ENCODE assay signal across 24 cellular contexts in the genomic region with DNA sequence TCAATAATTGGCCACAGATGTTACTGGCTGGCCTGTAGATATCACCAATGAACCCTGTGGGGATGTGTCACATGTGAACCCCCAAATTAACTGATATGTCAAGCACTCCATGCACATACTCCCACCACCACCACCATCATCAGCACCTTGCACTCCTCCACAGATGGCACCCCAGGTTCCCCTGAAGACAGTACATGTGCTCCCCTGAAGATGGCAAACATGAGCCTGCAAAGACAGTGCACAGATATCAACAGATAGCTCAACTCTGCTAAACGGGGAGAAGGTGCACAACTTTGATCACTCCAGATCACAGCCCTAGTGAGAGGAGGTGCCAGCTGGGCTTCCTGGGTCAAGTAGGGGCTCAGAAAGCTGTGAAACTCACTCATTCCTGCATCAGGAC.
DNase-seq lines count a peak whose midpoint lies in the region; ATAC-seq and TF ChIP-seq lines count a peak whose summit lies in the region.
"Had no signal": no experiment of that assay in that cellular context is flagged by ENCODE, and none has a peak within 500 bp of the region (broad histone marks: within the 10 kb centered on the region; RNA-seq: fewer than 3 reads in every experiment).

No MANE protein-coding gene starts in this region.

- no peaks in the 10 kb centered on the region for H3K9me3 Mint-ChIP-seq in MCF 10A (ENCODE audit: unreplicated experiment)
- peaks cover 3% of the 10 kb centered on the region for H3K9me3 Mint-ChIP-seq in stimulated activated effector memory CD8-positive, alpha-beta T cell treated with anti-CD3 and anti-CD28 coated beads, Interleukin-12 subunit alpha, Interleukin-12 subunit beta, amount 100 ng/mL, for 72 hours
- H3K9me3 Mint-ChIP-seq: CD4-positive, alpha-beta T cell had no signal

- ATAC-seq in stimulated activated effector memory CD8-positive, alpha-beta T cell treated with anti-CD3 and anti-CD28 coated beads, Interleukin-12 subunit alpha, Interleukin-12 subunit beta, amount 100 ng/mL, for 72 hours: peak; percentile 51
- ATAC-seq in HG02798 (IDR thresholded peaks at IDR 0.05; ENCODE audit: poor library complexity, unreplicated experiment): no peak
- ATAC-seq: T-cell had no signal

- H3K27ac ChIP-seq in breast epithelium (no peak overlapping the region), OCI-LY1 (ENCODE audit: low read depth, low read length, poor library complexity, severe bottlenecking) (no peak overlapping the region), left ventricle myocardium inferior (replicated peaks) (no peak overlapping the region)
- H3K27ac ChIP-seq: KMS-11, Peyer's patch, SK-N-MC had no signal

- CTCF ChIA-PET in MCF 10A (lab: Yijun Ruan, JAX): interaction anchor here (0.5 to 1.4 kb wide), 2 partner anchors 11 to 103 kb away, joined by 4 read pairs; no protein-coding TSS in a partner anchor

- H3K9ac ChIP-seq in OCI-LY1 (ENCODE audit: low read length): no peak overlapping the region
- H3K9ac ChIP-seq: KMS-11 had no signal

- BruUV-seq in MCF 10A (replicated peaks; lab: Mats Ljungman, UMichigan): no TSS peak

- no peaks in the 10 kb centered on the region for H3K79me2 ChIP-seq in OCI-LY1 (ENCODE audit: insufficient read depth, low read length)

- H4K20me1 ChIP-seq in OCI-LY1 (ENCODE audit: insufficient read depth, low read length): no peaks in the 10 kb centered on the region

- H3K9me3 ChIP-seq in breast epithelium: peaks cover 9 to 21% of the 10 kb centered on the region in 2 donors
- no peaks in the 10 kb centered on the region for H3K9me3 ChIP-seq in OCI-LY1 (ENCODE audit: low read length)
- H3K9me3 ChIP-seq in left ventricle myocardium inferior (replicated peaks): peaks cover 53% of the 10 kb centered on the region
- H3K9me3 ChIP-seq: BE2C, Caco-2, MG63, Peyer's patch had no signal

- TF ChIP-seq POLR2A in breast epithelium (IDR thresholded peaks at IDR 0.05): no peak

- no peaks in the 10 kb centered on the region for H3K27me3 Mint-ChIP-seq in MCF 10A (ENCODE audit: insufficient read depth, unreplicated experiment)

- intact Hi-C loops in MCF 10A (cut with micrococcal nuclease) (no loop called here), breast epithelium (cut with DNase I; ENCODE audit: low total_unique reads) (no loop called here), left ventricle myocardium inferior (cut with micrococcal nuclease) (no loop called here)

- H3K36me3 ChIP-seq in breast epithelium (no peaks in the 10 kb centered on the region), OCI-LY1 (ENCODE audit: insufficient read depth, low read length) (no peaks in the 10 kb centered on the region), left ventricle myocardium inferior (no peaks in the 10 kb centered on the region)
- H3K36me3 ChIP-seq: BE2C, MG63, Peyer's patch had no signal

- no peaks in the 10 kb centered on the region for H3K36me3 Mint-ChIP-seq in MCF 10A (ENCODE audit: insufficient read depth, unreplicated experiment)
- no peaks in the 10 kb centered on the region for H3K36me3 Mint-ChIP-seq in stimulated activated effector memory CD8-positive, alpha-beta T cell treated with anti-CD3 and anti-CD28 coated beads, Interleukin-12 subunit alpha, Interleukin-12 subunit beta, amount 100 ng/mL, for 72 hours
- H3K36me3 Mint-ChIP-seq: T-cell had no signal

- H3K4me2 ChIP-seq in OCI-LY1 (ENCODE audit: low read length): no peak overlapping the region
- H3K4me2 ChIP-seq: KMS-11 had no signal

- H3F3A ChIP-seq in OCI-LY1 (ENCODE audit: insufficient read depth, low read length): no peaks in the 10 kb centered on the region

- no peak overlapping the region for H2AFZ ChIP-seq in OCI-LY1 (ENCODE audit: low read length)

- H3K4me3 Mint-ChIP-seq in MCF 10A (ENCODE audit: unreplicated experiment): no peak overlapping the region
- no peak overlapping the region for H3K4me3 Mint-ChIP-seq in stimulated activated effector memory CD8-positive, alpha-beta T cell treated with anti-CD3 and anti-CD28 coated beads, Interleukin-12 subunit alpha, Interleukin-12 subunit beta, amount 100 ng/mL, for 72 hours
- H3K4me3 Mint-ChIP-seq: CD4-positive, alpha-beta T cell; T-cell had no signal

- TF ChIP-seq CTCF in MCF 10A (IDR thresholded peaks at IDR 0.05; ENCODE audit: unreplicated experiment) (no peak), breast epithelium (IDR thresholded peaks at IDR 0.05) (no peak), OCI-LY1 (IDR thresholded peaks at IDR 0.05; ENCODE audit: low read length) (0 out of 2 replicates have a peak, but pooled peaks have one; percentile 6), left ventricle myocardium inferior (IDR thresholded peaks at IDR 0.05; ENCODE audit: borderline replicate concordance) (no peak)

- no peaks in the 10 kb centered on the region for H3K4me1 Mint-ChIP-seq in MCF 10A (ENCODE audit: insufficient read depth, unreplicated experiment)
- peaks cover 6% of the 10 kb centered on the region for H3K4me1 Mint-ChIP-seq in stimulated activated effector memory CD8-positive, alpha-beta T cell treated with anti-CD3 and anti-CD28 coated beads, Interleukin-12 subunit alpha, Interleukin-12 subunit beta, amount 100 ng/mL, for 72 hours

- H3K4me1 ChIP-seq in breast epithelium: no peaks in the 10 kb centered on the region
- peaks cover 10% of the 10 kb centered on the region for H3K4me1 ChIP-seq in OCI-LY1 (ENCODE audit: insufficient read depth, low read length, severe bottlenecking)
- no peaks in the 10 kb centered on the region for H3K4me1 ChIP-seq in left ventricle myocardium inferior
- H3K4me1 ChIP-seq: BE2C, Caco-2 had no signal

- POLR2A ChIA-PET in MCF 10A (lab: Yijun Ruan, JAX): interaction anchor here (0.7 kb wide), 1 partner anchor 1237 kb away, joined by 3 read pairs; no protein-coding TSS in a partner anchor

- H3K27me3 ChIP-seq in breast epithelium (no peaks in the 10 kb centered on the region), OCI-LY1 (ENCODE audit: insufficient read depth, low read length) (no peaks in the 10 kb centered on the region), left ventricle myocardium inferior (ENCODE audit: low read depth) (no peaks in the 10 kb centered on the region)
- H3K27me3 ChIP-seq: BE2C, MG63, Peyer's patch had no signal

- no peaks in the 10 kb centered on the region for H3K9me2 ChIP-seq in OCI-LY1 (ENCODE audit: low read depth, low read length)

- H3K27ac Mint-ChIP-seq in MCF 10A (ENCODE audit: low read depth, unreplicated experiment): no peak overlapping the region
- H3K27ac Mint-ChIP-seq in stimulated activated effector memory CD8-positive, alpha-beta T cell treated with anti-CD3 and anti-CD28 coated beads, Interleukin-12 subunit alpha, Interleukin-12 subunit beta, amount 100 ng/mL, for 72 hours: no peak overlapping the region
- H3K27ac Mint-ChIP-seq: CD4-positive, alpha-beta T cell; T-cell had no signal

- no peak overlapping the region for H3K4me3 ChIP-seq in breast epithelium
- H3K4me3 ChIP-seq in OCI-LY1 (ENCODE audit: low read depth, low read length, poor library complexity, severe bottlenecking): no peak overlapping the region
- no peak overlapping the region for H3K4me3 ChIP-seq in left ventricle myocardium inferior
- H3K4me3 ChIP-seq: MG63, Peyer's patch, SK-N-MC had no signal

- peak; percentile 6 for DNase-seq in MCF 10A (ENCODE audit: unreplicated experiment)
- DNase-seq in breast epithelium (ENCODE audit: low spot score in 2 of 2): no peak
- DNase-seq in brain pericyte (ENCODE audit: low read depth, low spot score): peak; percentile 2
- DNase-seq in stimulated activated effector memory CD8-positive, alpha-beta T cell treated with anti-CD3 and anti-CD28 coated beads, Interleukin-12 subunit alpha, Interleukin-12 subunit beta, amount 100 ng/mL, for 72 hours (ENCODE audit: low spot score in 2 of 2): no peak
- DNase-seq in left ventricle myocardium inferior: no peak
- DNase-seq in NCI-H524 treated with DMSO at 0.1 percent for 48 hours (lab: John Stamatoyannopoulos, UW): no peak
- DNase-seq: BE2C; Caco-2; CD4-positive, alpha-beta T cell; DMS153; EL; MG63; NCI-H1092; NCI-H146; NCI-H2029 treated with DMSO at 0.1 percent for 48 hours; NCI-H2171 treated with DMSO at 0.1 percent for 48 hours; NCI-H446 treated with DMSO at 0.1 percent for 48 hours; Peyer's patch; Right ventricle myocardium superior; T-cell had no signal

Comparison
In these comparisons a context has a peak if more than half of its experiments do, and no peak if none do; other contexts are left out.
1. DNase-seq: peak in MCF 10A (single experiment) and brain pericyte (single experiment); none in breast epithelium (0 of 2), stimulated activated effector memory CD8-positive, alpha-beta T cell treated with anti-CD3 and anti-CD28 coated beads, Interleukin-12 subunit alpha, Interleukin-12 subunit beta, amount 100 ng/mL, for 72 hours (0 of 2), left ventricle myocardium inferior (single experiment) and NCI-H524 treated with DMSO at 0.1 percent for 48 hours (single experiment).